8 cellular contexts compared by ENCODE assay signal in genomic region chr12:69900720-69901131, GRCh38.
A peak's percentile ranks its signal among the peaks of the same experiment; 100 is the strongest.
DNase-seq lines count a peak whose midpoint lies in the region; ATAC-seq and TF ChIP-seq lines count a peak whose summit lies in the region.

No MANE protein-coding gene starts in this region.

- TF ChIP-seq EP300 in Ishikawa (IDR thresholded peaks at IDR 0.05; ENCODE audit: borderline replicate concordance), result no peak

- H3K4me1 Mint-ChIP-seq in Calu3 (ENCODE audit: low read depth, unreplicated experiment), result no peaks in the 10 kb centered on the region

- peak overlapping the region; percentile 36 for H3K4me2 ChIP-seq in OCI-LY1 (ENCODE audit: low read length)
- no peak overlapping the region for H3K4me2 ChIP-seq in fibroblast of lung (ENCODE audit: extremely low read depth, insufficient read depth, low read length)

- TF ChIP-seq CTCF in Calu3 (IDR thresholded peaks at IDR 0.05; ENCODE audit: unreplicated experiment) (peak; percentile 92), OCI-LY1 (IDR thresholded peaks at IDR 0.05; ENCODE audit: low read length) (peak; percentile 91), fibroblast of lung (conservative IDR thresholded peaks at IDR 0.05 in 1 of 2, IDR thresholded peaks at IDR 0.05 in 1 of 2; ENCODE audit: low read depth in 1 of 2, low read length in 2 of 2) (peak; percentile 70 to 73), thoracic aorta (IDR thresholded peaks at IDR 0.05) (peak; percentile 82)

- H3K4me3 ChIP-seq in OCI-LY1 (ENCODE audit: low read depth, low read length, poor library complexity, severe bottlenecking) (no peak overlapping the region), fibroblast of lung (replicated peaks in 1 of 4; ENCODE audit: control extremely low read depth in 1 of 4, insufficient read depth in 1 of 4, low read depth in 3 of 4, low read length in 4 of 4) (no peak overlapping the region), thoracic aorta (no peak overlapping the region)

- no peaks in the 10 kb centered on the region for H3K27me3 Mint-ChIP-seq in Calu3 (ENCODE audit: unreplicated experiment)

- DNase-seq in Calu3 (peak; percentile 85), activated T-cell treated with anti-CD3 and anti-CD28 coated beads for 4 hours (peak; percentile 59), fibroblast of lung (ENCODE audit: low read depth in 2 of 2) (peak; percentile 58 to 68), nucleus accumbens (lab: John Stamatoyannopoulos, UW) (peak in 49 of 56 donors; percentile 5 to 90 (median 50)), thoracic aorta (ENCODE audit: low spot score) (peak; percentile 25)

- intact Hi-C loops in Calu3 (cut with micrococcal nuclease; ENCODE audit: unreplicated experiment), result loop anchor here (2.0 to 10.0 kb wide), 4 partner anchors 148 to 677 kb away; partner anchors contain the start of genes CNOT2 and KCNMB4

- CTCF ChIA-PET in Calu3 (lab: Charles Lee), result interaction anchor here (0.6 to 2.2 kb wide), 4 partner anchors 8 to 676 kb away, joined by 3 to 6 read pairs (median 4); no protein-coding TSS in a partner anchor

- ATAC-seq in GM21367 (IDR thresholded peaks at IDR 0.05; ENCODE audit: unreplicated experiment) (peak; percentile 63), thoracic aorta (ENCODE audit: insufficient number of reproducible peaks, low FRiP score, low read depth) (peak; percentile 49)

- peak; percentile 94 for TF ChIP-seq RAD21 in Ishikawa (IDR thresholded peaks at IDR 0.05; ENCODE audit: low read depth)

- no peaks in the 10 kb centered on the region for H3K36me3 Mint-ChIP-seq in Calu3 (ENCODE audit: insufficient read depth, unreplicated experiment)

- peaks cover 5% of the 10 kb centered on the region; the same call in 1 of the 2 replicates for H3F3A ChIP-seq in OCI-LY1 (ENCODE audit: insufficient read depth, low read length)

- H2AFZ ChIP-seq in OCI-LY1 (ENCODE audit: low read length) (no peak overlapping the region), fibroblast of lung (ENCODE audit: low read length) (no peak overlapping the region)

- no peaks in the 10 kb centered on the region for H3K9me3 Mint-ChIP-seq in Calu3 (ENCODE audit: low read depth, unreplicated experiment)

- no peaks in the 10 kb centered on the region for H3K9me2 ChIP-seq in OCI-LY1 (ENCODE audit: low read depth, low read length)

- no peaks in the 10 kb centered on the region for H3K36me3 ChIP-seq in OCI-LY1 (ENCODE audit: insufficient read depth, low read length)
- H3K36me3 ChIP-seq in fibroblast of lung (ENCODE audit: control insufficient read depth, insufficient read depth, low read length), result no peaks in the 10 kb centered on the region
- no peaks in the 10 kb centered on the region for H3K36me3 ChIP-seq in thoracic aorta

- no peaks in the 10 kb centered on the region for H3K79me2 ChIP-seq in OCI-LY1 (ENCODE audit: insufficient read depth, low read length)
- no peaks in the 10 kb centered on the region for H3K79me2 ChIP-seq in fibroblast of lung (ENCODE audit: control insufficient read depth, insufficient read depth, low read length)

- H3K4me3 Mint-ChIP-seq in Calu3 (ENCODE audit: low read depth, unreplicated experiment), result no peak overlapping the region

- H3K4me1 ChIP-seq in OCI-LY1 (ENCODE audit: insufficient read depth, low read length, severe bottlenecking) (peaks cover 100% of the 10 kb centered on the region), fibroblast of lung (ENCODE audit: control insufficient read depth, extremely low read depth, insufficient read depth, low read length) (peaks cover 4% of the 10 kb centered on the region), thoracic aorta (ENCODE audit: control insufficient read depth in 1 of 2, low read depth in 2 of 2) (peaks cover 3 to 14% of the 10 kb centered on the region in 2 donors)

- BruUV-seq in Calu3 (replicated peaks; lab: Mats Ljungman, UMichigan), result no TSS peak

- H4K20me1 ChIP-seq in OCI-LY1 (ENCODE audit: insufficient read depth, low read length) (no peaks in the 10 kb centered on the region), fibroblast of lung (ENCODE audit: control insufficient read depth, extremely low read depth, insufficient read depth, low read length) (no peaks in the 10 kb centered on the region)

- H3K27ac Mint-ChIP-seq in Calu3 (ENCODE audit: unreplicated experiment), result no peak overlapping the region

- H3K9me3 ChIP-seq in OCI-LY1 (ENCODE audit: low read length), result no peaks in the 10 kb centered on the region
- no peaks in the 10 kb centered on the region for H3K9me3 ChIP-seq in fibroblast of lung (ENCODE audit: control insufficient read depth, insufficient read depth, low read depth, low read length)
- H3K9me3 ChIP-seq in thoracic aorta, result no peaks in the 10 kb centered on the region

- H3K9ac ChIP-seq in OCI-LY1 (ENCODE audit: low read length), result peak overlapping the region; percentile 35; the same call in 1 of the 2 replicates
- no peak overlapping the region for H3K9ac ChIP-seq in fibroblast of lung (ENCODE audit: insufficient read depth, low read length)

- H3K27ac ChIP-seq in OCI-LY1 (ENCODE audit: low read depth, low read length, poor library complexity, severe bottlenecking) (peak overlapping the region; percentile 98), fibroblast of lung (ENCODE audit: insufficient read depth, low read length) (no peak overlapping the region), thoracic aorta (no peak overlapping the region)

- H3K27me3 ChIP-seq in OCI-LY1 (ENCODE audit: insufficient read depth, low read length) (no peaks in the 10 kb centered on the region), fibroblast of lung (ENCODE audit: control insufficient read depth, insufficient read depth, low read length) (no peaks in the 10 kb centered on the region), thoracic aorta (replicated peaks; ENCODE audit: insufficient read depth) (no peaks in the 10 kb centered on the region)

TF ChIP-seq in Ishikawa, 13 proteins besides CTCF, POLR2A, EP300 and RAD21:
- TF ChIP-seq TAF1 (IDR thresholded peaks at IDR 0.05; ENCODE audit: low read depth) (no peak), MAX (IDR thresholded peaks at IDR 0.05) (no peak), FOXM1 (IDR thresholded peaks at IDR 0.05; ENCODE audit: borderline replicate concordance, low read depth) (no peak), CEBPB (IDR thresholded peaks at IDR 0.05) (peak; percentile 100), TCF12 (IDR thresholded peaks at IDR 0.05; ENCODE audit: low read depth) (peak; percentile 66)
TF ChIP-seq in Ishikawa: peak in this region for 2.

Comparison
In these comparisons a context has a peak if more than half of its experiments do, and no peak if none do; other contexts are left out.
1. DNase-seq: peak in every context shown above with its lines; median percentile 85 in Calu3; 63 in fibroblast of lung; 59 in activated T-cell treated with anti-CD3 and anti-CD28 coated beads for 4 hours; 50 in nucleus accumbens; 25 in thoracic aorta.